ENCODE assay signal across 8 cellular contexts in genomic region chr15:52567886-52568568, GRCh38. TPM values are rescaled to one million over a fixed set of nuclear protein-coding genes. Genes with fewer than 3 reads are reported as not detected.
DNase-seq lines count a peak whose midpoint lies in the region; ATAC-seq and TF ChIP-seq lines count a peak whose summit lies in the region.

No MANE protein-coding gene starts in this region.

- peak overlapping the region; percentile 93 for H3K4me2 ChIP-seq in OCI-LY7 (ENCODE audit: low read length)

- peak overlapping the region; percentile 85 for H3K4me3 ChIP-seq in OCI-LY7 (ENCODE audit: low read depth, low read length, poor library complexity, severe bottlenecking)
- H3K4me3 ChIP-seq in heart left ventricle = peak overlapping the region; percentile 63 to 94 (median 77)

- CTCF ChIA-PET in OCI-LY7 (lab: Charles Lee; ENCODE audit: unreplicated experiment) = no interaction called here

- DNase-seq in DMS53 (lab: John Stamatoyannopoulos, UW) (peak; percentile 70), DMS53 treated with DMSO at 0.1 percent for 48 hours (lab: John Stamatoyannopoulos, UW; ENCODE audit: unreplicated experiment) (no peak), OCI-LY7 (ENCODE audit: low spot score) (peak; percentile 47), heart left ventricle (peak in 1 of 5 donors; percentile 31), posterior vena cava (ENCODE audit: low spot score) (peak; percentile 78), SKM-1 treated with dmso at 0.1 percent for 144 hours (lab: John Stamatoyannopoulos, UW; ENCODE audit: unreplicated experiment) (no peak)

- H3K4me3 Mint-ChIP-seq in activated naive CD4-positive, alpha-beta T cell treated with anti-CD3 and anti-CD28 coated beads, Interleukin-2, amount 50 U/mL, for 24 hours = peak overlapping the region; percentile 98

- no peaks in the 10 kb centered on the region for H3K9me3 Mint-ChIP-seq in activated naive CD4-positive, alpha-beta T cell treated with anti-CD3 and anti-CD28 coated beads, Interleukin-2, amount 50 U/mL, for 24 hours

- no TSS peak for BruUV-seq in OCI-LY7 (replicated peaks; lab: Mats Ljungman, UMichigan)

- POLR2A ChIA-PET in OCI-LY7 (lab: Charles Lee) = no interaction called here

- no peak for TF ChIP-seq CTCF in OCI-LY7 (conservative IDR thresholded peaks at IDR 0.05; ENCODE audit: low read length)
- TF ChIP-seq CTCF in heart left ventricle (IDR thresholded peaks at IDR 0.05) = no peak

- TF ChIP-seq POLR2A in heart left ventricle (IDR thresholded peaks at IDR 0.05) = no peak

- H3K9me2 ChIP-seq in OCI-LY7 (ENCODE audit: insufficient read depth, low read length) = no peaks in the 10 kb centered on the region

- peaks cover 39% of the 10 kb centered on the region for H3K36me3 ChIP-seq in OCI-LY7 (ENCODE audit: insufficient read depth, low read length)
- peaks cover 0 to 4% (median 0%) of the 10 kb centered on the region in 9 donors for H3K36me3 ChIP-seq in heart left ventricle

- 2 to 4% (median 2%) methylated on average over 21 of the region's 21 CpGs for WGBS in heart left ventricle, 4 donors

- no peaks in the 10 kb centered on the region for H3K9me3 ChIP-seq in OCI-LY7 (ENCODE audit: low read length)
- H3K9me3 ChIP-seq in heart left ventricle = no peaks in the 10 kb centered on the region

- H3K4me1 Mint-ChIP-seq in activated naive CD4-positive, alpha-beta T cell treated with anti-CD3 and anti-CD28 coated beads, Interleukin-2, amount 50 U/mL, for 24 hours = peaks cover 40% of the 10 kb centered on the region

- intact Hi-C loops in OCI-LY7 (cut with micrococcal nuclease; ENCODE audit: unreplicated experiment) = loop anchor here (1.0 kb wide), 5 partner anchors 102 to 312 kb away; no protein-coding TSS in a partner anchor
- intact Hi-C loops in heart left ventricle (cut with DNase I) = loop anchor here in 5 of 10 donors (2.0 to 10.0 kb wide), 5 partner anchors 41 to 313 kb away; partner anchors contain the start of genes ATOSA (in 1 of the 5) and MYO5A (in 1 of the 5)
- intact Hi-C loops in posterior vena cava (cut with DNase I) = no loop called here

- no peaks in the 10 kb centered on the region for H3K27me3 ChIP-seq in heart left ventricle

- H3K36me3 Mint-ChIP-seq in activated naive CD4-positive, alpha-beta T cell treated with anti-CD3 and anti-CD28 coated beads, Interleukin-2, amount 50 U/mL, for 24 hours = peaks cover 2% of the 10 kb centered on the region

- H3K79me2 ChIP-seq in OCI-LY7 (ENCODE audit: insufficient read depth, low read depth, low read length) = peaks cover 55% of the 10 kb centered on the region

- H3K27ac Mint-ChIP-seq in activated naive CD4-positive, alpha-beta T cell treated with anti-CD3 and anti-CD28 coated beads, Interleukin-2, amount 50 U/mL, for 24 hours = peak overlapping the region; percentile 99

- peak overlapping the region; percentile 64; the same call in 1 of the 2 replicates for H2AFZ ChIP-seq in OCI-LY7 (ENCODE audit: low read length)

- ATAC-seq in heart left ventricle = peak; percentile 7 to 25 (median 14)
- no peak for ATAC-seq in HG02852 (IDR thresholded peaks at IDR 0.05; ENCODE audit: unreplicated experiment)

- H4K20me1 ChIP-seq in OCI-LY7 (ENCODE audit: insufficient read depth, low read length) = peaks cover 13% of the 10 kb centered on the region

- peak overlapping the region; percentile 75 for H3K27ac ChIP-seq in OCI-LY7 (ENCODE audit: low read depth, low read length, poor library complexity, severe bottlenecking)
- peak overlapping the region; percentile 78 to 96 (median 94) for H3K27ac ChIP-seq in heart left ventricle

- no peaks in the 10 kb centered on the region for H3K27me3 Mint-ChIP-seq in activated naive CD4-positive, alpha-beta T cell treated with anti-CD3 and anti-CD28 coated beads, Interleukin-2, amount 50 U/mL, for 24 hours

- H3K4me1 ChIP-seq in OCI-LY7 (ENCODE audit: insufficient read depth, low read length, poor library complexity, severe bottlenecking) (peaks cover 30% of the 10 kb centered on the region), heart left ventricle (peaks cover 2 to 55% (median 38%) of the 10 kb centered on the region in 12 donors)

RNA-seq across cellular contexts. Expression of gene ARPP19, which starts 0.8 kb away (rescaled TPM):
- 48.0 and 68.3 TPM in 2 replicates for total RNA-seq in OCI-LY7 (2014; rRNA removed; shearing (Covaris generic))
- total RNA-seq in OCI-LY7 (2022) = 92.9 and 101 TPM in 2 replicates
- 100 to 1,000 TPM in 7 of 9 donors, 10 to 100 TPM in 2; 77.2 to 182 (median 147) TPM for total RNA-seq in heart left ventricle
- 100 to 1,000 TPM in 1 of 2 donors, 10 to 100 TPM in 1; 28.5 to 122 TPM for polyA plus RNA-seq in heart left ventricle
- 100 to 1,000 TPM; 118 to 176 TPM for total RNA-seq in posterior vena cava

RNA-seq across cellular contexts. Expression of gene MYO5A, which starts 39.3 kb away (rescaled TPM):
- total RNA-seq in OCI-LY7 (2014; rRNA removed; shearing (Covaris generic)) = 29.0 and 31.8 TPM in 2 replicates
- total RNA-seq in OCI-LY7 (2022) = 41.9 and 42.0 TPM in 2 replicates
- total RNA-seq in heart left ventricle = 10 to 100 TPM in 3 of 9 donors, 1 to 10 TPM in 6; 4.7 to 29.6 (median 6.9) TPM
- polyA plus RNA-seq in heart left ventricle = 10 to 100 TPM in 1 of 2 donors, 1 to 10 TPM in 1; 3.2 to 11.1 TPM
- 10 to 100 TPM; 42.3 to 44.7 TPM for total RNA-seq in posterior vena cava

Comparison
In these comparisons a context has a peak if more than half of its experiments do, and no peak if none do; other contexts are left out.
1. DNase-seq: peak in DMS53 (single experiment), OCI-LY7 (single experiment) and posterior vena cava (single experiment); none in DMS53 treated with DMSO at 0.1 percent for 48 hours (single experiment) and SKM-1 treated with dmso at 0.1 percent for 144 hours (single experiment).